37 cellular contexts compared by ENCODE assay signal in the genomic region with DNA sequence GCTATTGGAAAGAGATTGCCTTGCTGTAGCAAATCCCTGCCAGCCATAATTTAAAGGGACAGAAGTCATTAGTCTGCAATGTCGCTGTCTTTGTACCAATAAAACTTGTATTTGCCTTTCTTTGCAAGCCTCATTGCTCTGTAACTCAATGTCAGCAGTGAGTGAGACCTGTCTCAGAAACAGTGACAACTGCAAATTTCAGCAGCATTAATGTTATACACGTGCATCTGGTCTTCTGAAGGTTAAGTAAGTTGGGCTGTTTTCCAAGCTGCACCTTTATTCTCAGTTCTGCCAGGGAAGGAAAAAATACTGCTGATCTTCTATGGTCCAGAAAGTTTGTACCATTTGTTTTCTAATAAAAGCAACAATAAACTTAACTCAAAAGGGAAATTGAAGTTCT.
"Had no signal": no experiment of that assay in that cellular context is flagged by ENCODE, and none has a peak within 500 bp of the region (broad histone marks: within the 10 kb centered on the region; RNA-seq: fewer than 3 reads in every experiment).

No MANE protein-coding gene starts in this region.

- H3K9me3 ChIP-seq: adrenal gland, ascending aorta, body of pancreas, breast epithelium had no signal

- H3K27ac Mint-ChIP-seq: activated naive CD4-positive, alpha-beta T cell treated with anti-CD3 and anti-CD28 coated beads for 36 hours; activated naive CD4-positive, alpha-beta T cell treated with anti-CD3 and anti-CD28 coated beads, Interleukin-2, amount 10 ng/mL, durations not matched to agents 7 days and 5 days; activated naive CD4-positive, alpha-beta T cell treated with anti-CD3 and anti-CD28 coated beads, Interleukin-2, amount 50 U/mL, for 24 hours; activated naive CD4-positive, alpha-beta T cell treated with anti-CD3 and anti-CD28 coated beads, Interleukin-2, amount 50 U/mL, for 72 hours; activated naive CD8-positive, alpha-beta T cell; activated naive CD8-positive, alpha-beta T cell treated with anti-CD3 and anti-CD28 coated beads for 36 hours; activated naive CD8-positive, alpha-beta T cell treated with anti-CD3 and anti-CD28 coated beads, Interleukin-2, amount 10 ng/mL, durations not matched to agents 7 days and 5 days; activated T-cell treated with anti-CD3 and anti-CD28 coated beads, Interleukin-2, amount 50 U/mL, for 24 hours; activated T-cell treated with anti-CD3 and anti-CD28 coated beads, Interleukin-2, amount 50 U/mL, for 72 hours; activated T-helper 1 cell treated with anti-CD3 and anti-CD28 coated beads, Interleukin-12 subunit alpha, Interleukin-12 subunit beta, Interleukin-2, Interleukin-4 antibody, amounts not matched to agents 30 ng/mL and 10 ng/mL and 1 ng/mL, durations not matched to agents 14 hours and 24 hours and 36 hours; activated T-helper 17 cell treated with anti-CD3 and anti-CD28 coated beads, Interleukin-2, amount 50 U/mL, for 72 hours; activated T-helper 2 cell treated with anti-CD3 and anti-CD28 coated beads, Interferon-gamma antibody, Interleukin-2, Interleukin-4, amounts not matched to agents 10 μg/mL and 5 μg/mL and 100 μg/mL, durations not matched to agents 14 hours and 24 hours and 36 hours; brain had no signal

- H3K36me3 Mint-ChIP-seq: activated naive CD4-positive, alpha-beta T cell treated with anti-CD3 and anti-CD28 coated beads, Interleukin-2, amount 10 ng/mL, durations not matched to agents 7 days and 5 days; activated naive CD8-positive, alpha-beta T cell; activated naive CD8-positive, alpha-beta T cell treated with anti-CD3 and anti-CD28 coated beads for 36 hours; activated naive CD8-positive, alpha-beta T cell treated with anti-CD3 and anti-CD28 coated beads, Interleukin-2, amount 10 ng/mL, durations not matched to agents 7 days and 5 days; brain had no signal

- H3K4me1 ChIP-seq: adrenal gland, ascending aorta, body of pancreas, breast epithelium had no signal

- DNase-seq: activated effector memory CD4-positive, alpha-beta T cell treated with anti-CD3 and anti-CD28 coated beads, Interleukin-2, amount 50 U/mL, for 16 hours; activated effector memory CD4-positive, alpha-beta T cell treated with Interleukin-2 at 50 U/mL for 16 hours; activated gamma-delta T cell; activated gamma-delta T cell treated with Interleukin-2 at 50 U/mL for 16 hours; activated naive CD4-positive, alpha-beta T cell; activated naive CD4-positive, alpha-beta T cell treated with anti-CD3 and anti-CD28 coated beads for 36 hours; activated naive CD4-positive, alpha-beta T cell treated with anti-CD3 and anti-CD28 coated beads, Interleukin-2, amount 10 ng/mL, durations not matched to agents 7 days and 5 days; activated naive CD4-positive, alpha-beta T cell treated with anti-CD3 and anti-CD28 coated beads, Interleukin-2, amount 50 U/mL, for 16 hours; activated naive CD4-positive, alpha-beta T cell treated with Interleukin-2 at 50 U/mL for 16 hours; activated naive CD8-positive, alpha-beta T cell treated with anti-CD3 and anti-CD28 coated beads for 36 hours; activated naive CD8-positive, alpha-beta T cell treated with anti-CD3 and anti-CD28 coated beads, Interleukin-2, amount 10 ng/mL, durations not matched to agents 7 days and 5 days; activated T-cell treated with anti-CD3 and anti-CD28 coated beads, Interleukin-2, amount 50 U/mL, for 1 hour; activated T-cell treated with anti-CD3 and anti-CD28 coated beads, Interleukin-2, amount 50 U/mL, for 24 hours; activated T-cell treated with anti-CD3 and anti-CD28 coated beads, Interleukin-2, amount 50 U/mL, for 4 hours; activated T-cell treated with anti-CD3 and anti-CD28 coated beads, Interleukin-2, amount 50 U/mL, for 48 hours; activated T-cell treated with anti-CD3 and anti-CD28 coated beads, Interleukin-2, amount 50 U/mL, for 72 hours; adrenal gland; amniotic stem cell; amygdala; anterior cingulate cortex; aorta; body of pancreas; brain microvascular endothelial cell; caudate nucleus; central memory CD4-positive, alpha-beta T cell; cerebellar nuclear complex had no signal

- H3K27ac ChIP-seq: adrenal gland, ascending aorta, body of pancreas, brain microvascular endothelial cell, breast epithelium, cardiac muscle cell had no signal

- H3K4me3 Mint-ChIP-seq: activated naive CD4-positive, alpha-beta T cell treated with anti-CD3 and anti-CD28 coated beads for 36 hours; activated naive CD4-positive, alpha-beta T cell treated with anti-CD3 and anti-CD28 coated beads, Interleukin-2, amount 10 ng/mL, durations not matched to agents 7 days and 5 days; activated naive CD4-positive, alpha-beta T cell treated with anti-CD3 and anti-CD28 coated beads, Interleukin-2, amount 50 U/mL, for 24 hours; activated naive CD8-positive, alpha-beta T cell; activated naive CD8-positive, alpha-beta T cell treated with anti-CD3 and anti-CD28 coated beads for 36 hours; activated naive CD8-positive, alpha-beta T cell treated with anti-CD3 and anti-CD28 coated beads, Interleukin-2, amount 10 ng/mL, durations not matched to agents 7 days and 5 days; activated T-cell treated with anti-CD3 and anti-CD28 coated beads, Interleukin-2, amount 50 U/mL, for 24 hours; activated T-cell treated with anti-CD3 and anti-CD28 coated beads, Interleukin-2, amount 50 U/mL, for 4 hours; activated T-cell treated with anti-CD3 and anti-CD28 coated beads, Interleukin-2, amount 50 U/mL, for 72 hours; activated T-helper 1 cell treated with anti-CD3 and anti-CD28 coated beads, Interleukin-12 subunit alpha, Interleukin-12 subunit beta, Interleukin-2, Interleukin-4 antibody, amounts not matched to agents 30 ng/mL and 10 ng/mL and 1 ng/mL, durations not matched to agents 14 hours and 24 hours and 36 hours; activated T-helper 17 cell treated with anti-CD3 and anti-CD28 coated beads, Interleukin-2, amount 50 U/mL, for 72 hours; brain; central memory CD8-positive, alpha-beta T cell had no signal

- H3K36me3 ChIP-seq: adrenal gland, ascending aorta, brain microvascular endothelial cell, breast epithelium, cardiac muscle cell had no signal

- H3K27me3 Mint-ChIP-seq: activated naive CD4-positive, alpha-beta T cell treated with anti-CD3 and anti-CD28 coated beads, Interleukin-2, amount 10 ng/mL, durations not matched to agents 7 days and 5 days; activated naive CD4-positive, alpha-beta T cell treated with anti-CD3 and anti-CD28 coated beads, Interleukin-2, amount 50 U/mL, for 24 hours; activated naive CD8-positive, alpha-beta T cell; activated naive CD8-positive, alpha-beta T cell treated with anti-CD3 and anti-CD28 coated beads for 36 hours; activated naive CD8-positive, alpha-beta T cell treated with anti-CD3 and anti-CD28 coated beads, Interleukin-2, amount 10 ng/mL, durations not matched to agents 7 days and 5 days; activated T-cell treated with anti-CD3 and anti-CD28 coated beads, Interleukin-2, amount 50 U/mL, for 24 hours; activated T-helper 17 cell treated with anti-CD3 and anti-CD28 coated beads, Interleukin-2, amount 50 U/mL, for 72 hours; brain; central memory CD8-positive, alpha-beta T cell had no signal

- H3K4me1 Mint-ChIP-seq: activated naive CD4-positive, alpha-beta T cell treated with anti-CD3 and anti-CD28 coated beads, Interleukin-2, amount 10 ng/mL, durations not matched to agents 7 days and 5 days; activated naive CD4-positive, alpha-beta T cell treated with anti-CD3 and anti-CD28 coated beads, Interleukin-2, amount 50 U/mL, for 24 hours; activated naive CD8-positive, alpha-beta T cell treated with anti-CD3 and anti-CD28 coated beads for 36 hours; activated naive CD8-positive, alpha-beta T cell treated with anti-CD3 and anti-CD28 coated beads, Interleukin-2, amount 10 ng/mL, durations not matched to agents 7 days and 5 days; activated T-helper 17 cell treated with anti-CD3 and anti-CD28 coated beads, Interleukin-2, amount 50 U/mL, for 72 hours; central memory CD8-positive, alpha-beta T cell had no signal

- ATAC-seq: activated naive CD4-positive, alpha-beta T cell treated with anti-CD3 and anti-CD28 coated beads, Interleukin-2, amount 50 U/mL, for 72 hours; activated T-cell treated with anti-CD3 and anti-CD28 coated beads, Interleukin-2, amount 50 U/mL, for 4 hours; activated T-cell treated with anti-CD3 and anti-CD28 coated beads, Interleukin-2, amount 50 U/mL, for 72 hours; activated T-helper 17 cell treated with anti-CD3 and anti-CD28 coated beads, Interleukin-2, amount 50 U/mL, for 72 hours; body of pancreas had no signal

- H3K4me3 ChIP-seq: adrenal gland, ascending aorta, body of pancreas, breast epithelium, cardiac muscle cell had no signal

- H3K27me3 ChIP-seq: adrenal gland, ascending aorta, body of pancreas, brain microvascular endothelial cell, breast epithelium, cardiac muscle cell had no signal
